21 cellular contexts compared by ENCODE assay signal in genomic region chr6:78500299-78501089, GRCh38.
DNase-seq lines count a peak whose midpoint lies in the region; ATAC-seq and TF ChIP-seq lines count a peak whose summit lies in the region.
"Had no signal": no experiment of that assay in that cellular context is flagged by ENCODE, and none has a peak within 500 bp of the region (broad histone marks: within the 10 kb centered on the region; RNA-seq: fewer than 3 reads in every experiment).

No MANE protein-coding gene starts in this region.

- H2BK5ac ChIP-seq in IMR-90 (ENCODE audit: low read depth, low read length, poor library complexity, severe bottlenecking), result no peak overlapping the region

- DNase-seq in AG10803 (ENCODE audit: low read depth) (peak; percentile 46), GM23248 (peak; percentile 4), IMR-90 (no peak), omental fat pad (ENCODE audit: low spot score) (no peak), GOT3 (lab: John Stamatoyannopoulos, UW) (no peak), NCI-H146 treated with DMSO at 0.1 percent for 48 hours (lab: John Stamatoyannopoulos, UW; ENCODE audit: unreplicated experiment) (no peak)
- no peak for DNase-seq in CD4-positive, alpha-beta T cell
- DNase-seq: CD4-positive, CD25-positive, alpha-beta regulatory T cell; CD8-positive, alpha-beta memory T cell; DMS 273 treated with DMSO at 0.1 percent for 48 hours; DMS79; EL; GDM1; H7; HFFc6 had no signal

- BruUV-seq in IMR-90 (replicated peaks; lab: Mats Ljungman, UMichigan), result no TSS peak

- H3K27ac Mint-ChIP-seq in CD4-positive, alpha-beta T cell, result no peak overlapping the region
- H3K27ac Mint-ChIP-seq: B cell; CD4-positive, CD25-positive, alpha-beta regulatory T cell; CD8-positive, alpha-beta memory T cell; GM23338; HFFc6 had no signal

- H3K27ac ChIP-seq in GM23248 (no peak overlapping the region), IMR-90 (ENCODE audit: insufficient read depth, low read length) (no peak overlapping the region)
- H3K27ac ChIP-seq in CD4-positive, alpha-beta T cell (ENCODE audit: low read depth, low read length), result no peak overlapping the region
- H3K27ac ChIP-seq: BLaER1, C4-2B had no signal

- in situ Hi-C loops in GM23248 (cut with MboI), result no loop called here
- in situ Hi-C loops in IMR-90 (cut with MboI; ENCODE audit: low sequenced_read_pairs), result no loop called here

- POLR2A ChIA-PET in IMR-90 (lab: Charles Lee; ENCODE audit: unreplicated experiment), result no interaction called here
- POLR2A ChIA-PET in CD4-positive, alpha-beta T cell (lab: Charles Lee), result no interaction called here

- TF ChIP-seq CTCF in AG10803 (conservative IDR thresholded peaks at IDR 0.05; ENCODE audit: low read length) (no peak), IMR-90 (conservative IDR thresholded peaks at IDR 0.05; ENCODE audit: low read depth, low read length) (no peak), omental fat pad (IDR thresholded peaks at IDR 0.05) (no peak)
- no peak for TF ChIP-seq CTCF in CD4-positive, alpha-beta T cell (IDR thresholded peaks at IDR 0.05)

- no peak overlapping the region for H3K56ac ChIP-seq in IMR-90 (ENCODE audit: extremely low read depth, insufficient read depth, low read length)

- H3K79me1 ChIP-seq in IMR-90 (ENCODE audit: low read depth in 1 of 2, low read length in 2 of 2), result no peaks in the 10 kb centered on the region

- H3K9ac ChIP-seq in GM23248, result no peak overlapping the region
- H3K9ac ChIP-seq in IMR-90 (ENCODE audit: low read depth, low read length), result no peak overlapping the region
- H3K9ac ChIP-seq: BLaER1 had no signal

- H3K4ac ChIP-seq in IMR-90 (ENCODE audit: low read depth, low read length), result no peak overlapping the region

- no peaks in the 10 kb centered on the region for H3K79me2 ChIP-seq in GM23248 (ENCODE audit: insufficient read depth)

- no peak overlapping the region for H4K91ac ChIP-seq in IMR-90 (ENCODE audit: insufficient read depth, low read depth, low read length)

- no peaks in the 10 kb centered on the region for H3F3A ChIP-seq in GM23248 (ENCODE audit: insufficient read depth)

- H3K4me3 Mint-ChIP-seq in CD4-positive, alpha-beta T cell, result no peak overlapping the region
- H3K4me3 Mint-ChIP-seq: B cell; CD4-positive, CD25-positive, alpha-beta regulatory T cell; CD8-positive, alpha-beta memory T cell; GM23338; HFFc6 had no signal

- H2BK120ac ChIP-seq in IMR-90 (ENCODE audit: low read depth, low read length), result no peak overlapping the region

- no peaks in the 10 kb centered on the region for H3K36me3 ChIP-seq in GM23248 (ENCODE audit: low read depth)
- no peaks in the 10 kb centered on the region for H3K36me3 ChIP-seq in IMR-90 (ENCODE audit: control insufficient read depth, insufficient read depth, low read length)
- H3K36me3 ChIP-seq: BLaER1 had no signal

- no peak overlapping the region for H3K4me2 ChIP-seq in GM23248 (ENCODE audit: unreplicated experiment)
- no peak overlapping the region for H3K4me2 ChIP-seq in IMR-90 (ENCODE audit: low read depth, low read length)
- H3K4me2 ChIP-seq: BLaER1, GM23338 had no signal

- no peak overlapping the region for H3K4me3 ChIP-seq in AG10803 (ENCODE audit: low read length)
- no peak overlapping the region for H3K4me3 ChIP-seq in GM23248
- H3K4me3 ChIP-seq in IMR-90 (ENCODE audit: insufficient read depth, low read depth, low read length), result no peak overlapping the region
- H3K4me3 ChIP-seq: BLaER1, GM12878, GM23338 had no signal

- no peak for TF ChIP-seq RAD21 in IMR-90 (IDR thresholded peaks at IDR 0.05; ENCODE audit: low read length)

- no peak overlapping the region for H2AK5ac ChIP-seq in IMR-90 (ENCODE audit: low read depth, low read length)

- H3K9me3 Mint-ChIP-seq in CD4-positive, alpha-beta T cell, result peaks cover 9% of the 10 kb centered on the region
- H3K9me3 Mint-ChIP-seq: GM23338, HFFc6 had no signal

- intact Hi-C loops in IMR-90 (cut with micrococcal nuclease), result no loop called here
- intact Hi-C loops in CD4-positive, alpha-beta T cell (cut with DNase I, micrococcal nuclease), result no loop called here

- no peaks in the 10 kb centered on the region for H3K4me1 Mint-ChIP-seq in CD4-positive, alpha-beta T cell (ENCODE audit: low read depth)
- H3K4me1 Mint-ChIP-seq: B cell; CD4-positive, CD25-positive, alpha-beta regulatory T cell; CD8-positive, alpha-beta memory T cell; GM23338 had no signal

- H3K23ac ChIP-seq in IMR-90 (ENCODE audit: low read depth, low read length), result no peak overlapping the region

- no peak overlapping the region for H2AFZ ChIP-seq in GM23248
- H2AFZ ChIP-seq in IMR-90 (replicated peaks; ENCODE audit: low read length, poor library complexity), result no peak overlapping the region
- H2AFZ ChIP-seq: GM23338 had no signal

- no peaks in the 10 kb centered on the region for H3K36me3 Mint-ChIP-seq in CD4-positive, alpha-beta T cell (ENCODE audit: low read depth)
- H3K36me3 Mint-ChIP-seq: CD4-positive, CD25-positive, alpha-beta regulatory T cell; CD8-positive, alpha-beta memory T cell had no signal

- H3K14ac ChIP-seq in IMR-90 (replicated peaks; ENCODE audit: low read depth, low read length), result no peak overlapping the region

- dilution Hi-C loops in IMR-90 (cut with HindIII; ENCODE audit: low sequenced_read_pairs, unreplicated experiment), result no loop called here

- H2AK9ac ChIP-seq in IMR-90 (replicated peaks; ENCODE audit: low read depth, low read length, poor library complexity), result no peak overlapping the region

- H3K27me3 ChIP-seq in GM23248 (replicated peaks; ENCODE audit: insufficient read depth) (no peaks in the 10 kb centered on the region), IMR-90 (ENCODE audit: control insufficient read depth, insufficient read depth, low read length) (no peaks in the 10 kb centered on the region)
- no peaks in the 10 kb centered on the region for H3K27me3 ChIP-seq in CD4-positive, alpha-beta T cell (ENCODE audit: control insufficient read depth, insufficient read depth, low read length)
- H3K27me3 ChIP-seq: BLaER1 had no signal

- H3K18ac ChIP-seq in IMR-90 (ENCODE audit: low read depth, low read length), result no peak overlapping the region

- H3K9me3 ChIP-seq in GM23248 (ENCODE audit: low read depth) (no peaks in the 10 kb centered on the region), IMR-90 (ENCODE audit: control insufficient read depth, insufficient read depth, low read length) (no peaks in the 10 kb centered on the region)
- H3K9me3 ChIP-seq in CD4-positive, alpha-beta T cell (ENCODE audit: control insufficient read depth, low read length), result no peaks in the 10 kb centered on the region
- H3K9me3 ChIP-seq: BLaER1 had no signal

- 0 out of 2 replicates have a peak, but pooled peaks cover 7% of the 10 kb centered on the region for H3K9me2 ChIP-seq in GM23248 (ENCODE audit: insufficient read depth)

- H3K9me1 ChIP-seq in IMR-90 (ENCODE audit: insufficient read depth, low read length), result no peaks in the 10 kb centered on the region

- H2BK15ac ChIP-seq in IMR-90 (ENCODE audit: low read depth, low read length), result no peak overlapping the region

- no peak overlapping the region for H4K5ac ChIP-seq in IMR-90 (ENCODE audit: low read depth, low read length)

- CTCF ChIA-PET in IMR-90 (lab: Yijun Ruan, JAX), result interaction anchor here (0.6 kb wide), 1 partner anchor 31 kb away, joined by 3 read pairs; no protein-coding TSS in a partner anchor
- CTCF ChIA-PET in CD4-positive, alpha-beta T cell (lab: Charles Lee), result interaction anchor here (1.5 kb wide), 1 partner anchor 10 kb away, joined by 3 read pairs; no protein-coding TSS in a partner anchor

- no peaks in the 10 kb centered on the region for H3K4me1 ChIP-seq in GM23248 (ENCODE audit: insufficient read depth)
- no peaks in the 10 kb centered on the region; the same call in 1 of the 2 replicates for H3K4me1 ChIP-seq in IMR-90 (ENCODE audit: control insufficient read depth, insufficient read depth, low read length)
- H3K4me1 ChIP-seq: BLaER1 had no signal

- H3K27me3 Mint-ChIP-seq in CD4-positive, alpha-beta T cell, result no peaks in the 10 kb centered on the region
- H3K27me3 Mint-ChIP-seq: B cell; CD4-positive, CD25-positive, alpha-beta regulatory T cell had no signal

- no peak for TF ChIP-seq POLR2A in IMR-90 (IDR thresholded peaks at IDR 0.05; ENCODE audit: low read depth, low read length)

- no peak overlapping the region for H2BK20ac ChIP-seq in IMR-90 (ENCODE audit: low read depth, low read length)

- ATAC-seq in IMR-90 (ENCODE audit: low read depth), result no peak
- ATAC-seq in omental fat pad (ENCODE audit: low FRiP score), result peak; percentile 57
- ATAC-seq in CD4-positive, alpha-beta T cell (ENCODE audit: poor library complexity), result no peak
- ATAC-seq: GM12878, GM23338, HCT116 had no signal

- H4K8ac ChIP-seq in IMR-90 (ENCODE audit: low read depth in 2 of 2, low read length in 2 of 2), result no peak overlapping the region

- 39 to 47% methylated on average over 3 of the region's 3 CpGs for WGBS in GM23248 (ENCODE audit: low coverage in 1 of 2, low lambda C conversion rate in 2 of 2, missing lambda C conversion rate in 2 of 2), 2 experiments
- WGBS in IMR-90 (ENCODE audit: extremely low coverage in 2 of 2, insufficient read length in 1 of 2), 2 experiments, result no CpG with 5 or more reads among the region's 3 CpGs

- H4K20me1 ChIP-seq in GM23248 (ENCODE audit: insufficient read depth) (no peaks in the 10 kb centered on the region), IMR-90 (ENCODE audit: insufficient read depth, low read length) (no peaks in the 10 kb centered on the region)
- H4K20me1 ChIP-seq: BLaER1 had no signal

TF ChIP-seq in IMR-90, 13 proteins besides CTCF, POLR2A, EP300 and RAD21:
- no peak for TF ChIP-seq RFX5 (IDR thresholded peaks at IDR 0.05; ENCODE audit: low read depth, low read length)
- TF ChIP-seq MAFK (IDR thresholded peaks at IDR 0.05; ENCODE audit: low read depth, low read length), result no peak
- TF ChIP-seq CEBPB (IDR thresholded peaks at IDR 0.05; ENCODE audit: low read depth, low read length), result 0 out of 2 replicates have a peak, but pooled peaks have one; percentile 6
- TF ChIP-seq MAZ (IDR thresholded peaks at IDR 0.05; ENCODE audit: borderline replicate concordance, low read depth, low read length), result no peak

Comparison
In these comparisons a context has a peak if more than half of its experiments do, and no peak if none do; other contexts are left out.
1. DNase-seq: peak in AG10803 (single experiment) and GM23248 (single experiment); none in IMR-90 (single experiment), omental fat pad (single experiment), GOT3 (single experiment), CD4-positive, alpha-beta T cell (0 of 10) and NCI-H146 treated with DMSO at 0.1 percent for 48 hours (single experiment).